18 cellular contexts compared by ENCODE assay signal in genomic region chr9:128043467-128043868, GRCh38. TPM values are rescaled to one million over a fixed set of nuclear protein-coding genes. Genes with fewer than 3 reads are reported as not detected.
A peak's percentile ranks its signal among the peaks of the same experiment; 100 is the strongest.
DNase-seq lines count a peak whose midpoint lies in the region; ATAC-seq, FAIRE-seq and TF ChIP-seq lines count a peak whose summit lies in the region.
"Had no signal": no experiment of that assay in that cellular context is flagged by ENCODE, and none has a peak within 500 bp of the region (broad histone marks: within the 10 kb centered on the region; RNA-seq: fewer than 3 reads in every experiment).

No MANE protein-coding gene starts in this region.

- no peaks in the 10 kb centered on the region for H3K9me3 ChIP-seq in IMR-90 (ENCODE audit: control insufficient read depth, insufficient read depth, low read length)
- no peaks in the 10 kb centered on the region for H3K9me3 ChIP-seq in H1 (ENCODE audit: insufficient read depth in 2 of 2, low read depth in 1 of 2, low read length in 1 of 2)
- no peaks in the 10 kb centered on the region for H3K9me3 ChIP-seq in tibial nerve
- no peaks in the 10 kb centered on the region for H3K9me3 ChIP-seq in MG63
- H3K9me3 ChIP-seq: BLaER1 treated with 17β-estradiol and CSF1 and Interleukin-3, amounts not matched to agents 10 nM and 100 nM; colonic mucosa had no signal

- H3K79me1 ChIP-seq in IMR-90 (ENCODE audit: low read depth in 1 of 2, low read length in 2 of 2) (no peaks in the 10 kb centered on the region), H1 (ENCODE audit: low read depth, low read length) (no peaks in the 10 kb centered on the region)

- no peak overlapping the region for H3K14ac ChIP-seq in IMR-90 (replicated peaks; ENCODE audit: low read depth, low read length)
- H3K14ac ChIP-seq in H1 (ENCODE audit: insufficient read length), result no peak overlapping the region

- no TSS peak for BruUV-seq in IMR-90 (replicated peaks; lab: Mats Ljungman, UMichigan)

- TF ChIP-seq CTCF in IMR-90 (conservative IDR thresholded peaks at IDR 0.05; ENCODE audit: low read depth, low read length), result no peak
- TF ChIP-seq CTCF in H1 (IDR thresholded peaks at IDR 0.05; ENCODE audit: control extremely low read depth in 1 of 3, insufficient read depth in 1 of 3, low read depth in 1 of 3, low read length in 3 of 3), result no peak
- no peak for TF ChIP-seq CTCF in tibial nerve (IDR thresholded peaks at IDR 0.05)

- H3K27ac Mint-ChIP-seq in stimulated activated naive B cell treated with anti-CD40 and anti-IgM and Interleukin-4, amounts not matched to agents 10 μg/mL and 1 μg/mL and 100 μg/mL, for 72 hours, result no peak overlapping the region

- no peaks in the 10 kb centered on the region for H3K79me2 ChIP-seq in H1 (ENCODE audit: control insufficient read depth in 1 of 2, insufficient read depth in 2 of 2, low read length in 2 of 2)

- H3K4me3 ChIP-seq in IMR-90 (ENCODE audit: insufficient read depth, low read depth, low read length), result no peak overlapping the region
- H3K4me3 ChIP-seq in H1 (ENCODE audit: extremely low read depth in 1 of 4, insufficient read depth in 2 of 4, low read depth in 3 of 4, low read length in 4 of 4), result no peak overlapping the region
- no peak overlapping the region for H3K4me3 ChIP-seq in tibial nerve
- H3K4me3 ChIP-seq in MG63, result no peak overlapping the region
- H3K4me3 ChIP-seq: BLaER1 treated with 17β-estradiol and CSF1 and Interleukin-3, amounts not matched to agents 10 nM and 100 nM; colonic mucosa had no signal

- H2AFZ ChIP-seq in IMR-90 (replicated peaks; ENCODE audit: low read length, poor library complexity), result peak overlapping the region; percentile 56
- no peak overlapping the region for H2AFZ ChIP-seq in H1 (ENCODE audit: low read length)

- no peak for FAIRE-seq in H1 (lab: Jason Lieb, UNC)

- no peak overlapping the region; the same call in 1 of the 2 replicates for H2BK12ac ChIP-seq in H1 (ENCODE audit: low read depth, low read length)

- H2BK20ac ChIP-seq in IMR-90 (ENCODE audit: low read depth, low read length), result no peak overlapping the region
- no peak overlapping the region for H2BK20ac ChIP-seq in H1 (ENCODE audit: low read length)

- H3K9me1 ChIP-seq in IMR-90 (ENCODE audit: insufficient read depth, low read length), result no peaks in the 10 kb centered on the region

- H2AK9ac ChIP-seq in IMR-90 (replicated peaks; ENCODE audit: low read depth, low read length, poor library complexity), result peak overlapping the region; percentile 37

- H2AK5ac ChIP-seq in IMR-90 (ENCODE audit: low read depth, low read length) (no peak overlapping the region), H1 (ENCODE audit: low read depth, low read length) (no peak overlapping the region)

- TF ChIP-seq POLR2A in IMR-90 (IDR thresholded peaks at IDR 0.05; ENCODE audit: low read depth, low read length) (no peak), H1 (IDR thresholded peaks at IDR 0.05; ENCODE audit: control extremely low read depth in 1 of 2, low read depth in 2 of 2, low read length in 2 of 2) (no peak), tibial nerve (IDR thresholded peaks at IDR 0.05) (no peak)

- DNase-seq in IMR-90 (no peak), H1 (ENCODE audit: low read depth in 1 of 2, low spot score in 2 of 2) (no peak), mucosa of gallbladder (ENCODE audit: low spot score) (peak; percentile 42), tibial nerve (ENCODE audit: low spot score in 2 of 2) (no peak), MG63 (no peak)
- DNase-seq in activated naive CD4-positive, alpha-beta T cell (lab: John Stamatoyannopoulos, UW), result no peak
- DNase-seq in stimulated activated naive B cell treated with anti-CD40 and anti-IgM and Interleukin-4, amounts not matched to agents 10 μg/mL and 1 μg/mL and 100 μg/mL, for 72 hours, result no peak
- DNase-seq: activated effector memory CD4-positive, alpha-beta T cell treated with anti-CD3 and anti-CD28 coated beads, Interleukin-2, amount 50 U/mL, for 16 hours; colonic mucosa; EL; erythroblast; kidney glomerular epithelial cell; NCI-H1092; NCI-H82; T-helper 1 cell had no signal

- H4K5ac ChIP-seq in IMR-90 (ENCODE audit: low read depth, low read length) (no peak overlapping the region), H1 (ENCODE audit: insufficient read length, low read depth, low read length) (no peak overlapping the region)

- intact Hi-C loops in IMR-90 (cut with micrococcal nuclease), result no loop called here

- 34% methylated on average over 5 of the region's 7 CpGs; no CpG with 5 or more reads in 1 of the 2 experiments for WGBS in IMR-90 (ENCODE audit: extremely low coverage in 2 of 2, insufficient read length in 1 of 2), 2 experiments
- WGBS in H1 (ENCODE audit: extremely low coverage in 1 of 2, insufficient coverage in 1 of 2, insufficient read length in 1 of 2, insufficient replicate concordance in 2 of 2, low coverage in 1 of 2, low lambda C conversion rate in 2 of 2, missing lambda C conversion rate in 1 of 2), 2 experiments, result 80% methylated on average over 6 of the region's 7 CpGs; no CpG with 5 or more reads in 1 of the 2 experiments
- WGBS in tibial nerve, 2 donors, result 16 to 42% methylated on average over 6 of the region's 7 CpGs

- POLR2A ChIA-PET in IMR-90 (lab: Charles Lee; ENCODE audit: unreplicated experiment) (no interaction called here), H1 (lab: Charles Lee; ENCODE audit: partially characterized antibody) (interaction anchor here (1.3 kb wide), 1 partner anchor 12 kb away, joined by 3 read pairs; no protein-coding TSS in a partner anchor)

- H3K4me2 ChIP-seq in IMR-90 (ENCODE audit: low read depth, low read length), result no peak overlapping the region
- H3K4me2 ChIP-seq in H1 (ENCODE audit: insufficient read depth in 1 of 2, low read depth in 2 of 2, low read length in 2 of 2), result no peak overlapping the region
- H3K4me2 ChIP-seq: BLaER1 treated with 17β-estradiol and CSF1 and Interleukin-3, amounts not matched to agents 10 nM and 100 nM had no signal

- H2BK15ac ChIP-seq in IMR-90 (ENCODE audit: low read depth, low read length), result no peak overlapping the region
- peak overlapping the region; percentile 83; the same call in 1 of the 2 replicates for H2BK15ac ChIP-seq in H1 (ENCODE audit: low read length)

- H3K4ac ChIP-seq in IMR-90 (ENCODE audit: low read depth, low read length) (no peak overlapping the region), H1 (replicated peaks; ENCODE audit: insufficient read length, low read depth, low read length) (no peak overlapping the region)

- in situ Hi-C loops in IMR-90 (cut with MboI; ENCODE audit: low sequenced_read_pairs), result no loop called here

- no peak overlapping the region for H3K23ac ChIP-seq in IMR-90 (ENCODE audit: low read depth, low read length)
- no peak overlapping the region for H3K23ac ChIP-seq in H1 (ENCODE audit: insufficient read length)

- H3K9ac ChIP-seq in IMR-90 (ENCODE audit: low read depth, low read length) (no peak overlapping the region), H1 (replicated peaks in 1 of 4; ENCODE audit: extremely low read depth in 1 of 4, low read depth in 3 of 4, low read length in 3 of 4) (no peak overlapping the region)
- H3K9ac ChIP-seq: BLaER1 treated with 17β-estradiol and CSF1 and Interleukin-3, amounts not matched to agents 10 nM and 100 nM had no signal

- no peak for TF ChIP-seq RAD21 in IMR-90 (IDR thresholded peaks at IDR 0.05; ENCODE audit: low read length)
- no peak for TF ChIP-seq RAD21 in H1 (IDR thresholded peaks at IDR 0.05 in 1 of 2, conservative IDR thresholded peaks at IDR 0.05 in 1 of 2; ENCODE audit: low read depth in 2 of 2, low read length in 2 of 2)

- CTCF ChIA-PET in IMR-90 (lab: Yijun Ruan, JAX), result no interaction called here
- CTCF ChIA-PET in H1 (lab: Charles Lee; ENCODE audit: partially characterized antibody), result interaction anchor here (0.6 to 38.5 kb wide), 9 partner anchors 9 to 694 kb away, joined by 3 to 825 read pairs (median 3); partner anchors contain the start of gene DPM2

- H3K27me3 Mint-ChIP-seq in stimulated activated naive B cell treated with anti-CD40 and anti-IgM and Interleukin-4, amounts not matched to agents 10 μg/mL and 1 μg/mL and 100 μg/mL, for 72 hours, result no peaks in the 10 kb centered on the region

- no peak overlapping the region for H3K4me3 Mint-ChIP-seq in stimulated activated naive B cell treated with anti-CD40 and anti-IgM and Interleukin-4, amounts not matched to agents 10 μg/mL and 1 μg/mL and 100 μg/mL, for 72 hours

- H2BK120ac ChIP-seq in IMR-90 (ENCODE audit: low read depth, low read length) (no peak overlapping the region), H1 (replicated peaks; ENCODE audit: low read depth, low read length) (no peak overlapping the region)

- H4K20me1 ChIP-seq in IMR-90 (ENCODE audit: insufficient read depth, low read length) (no peaks in the 10 kb centered on the region), H1 (replicated peaks in 1 of 2; ENCODE audit: control insufficient read depth in 1 of 2, insufficient read depth in 2 of 2, low read length in 2 of 2) (no peaks in the 10 kb centered on the region)
- H4K20me1 ChIP-seq: BLaER1 treated with 17β-estradiol and CSF1 and Interleukin-3, amounts not matched to agents 10 nM and 100 nM had no signal

- H3K56ac ChIP-seq in IMR-90 (ENCODE audit: extremely low read depth, insufficient read depth, low read length) (no peak overlapping the region), H1 (replicated peaks; ENCODE audit: insufficient read length, low read depth, low read length) (no peak overlapping the region)

- H3K36me3 ChIP-seq in IMR-90 (ENCODE audit: control insufficient read depth, insufficient read depth, low read length), result no peaks in the 10 kb centered on the region
- H3K36me3 ChIP-seq in H1 (ENCODE audit: control insufficient read depth in 2 of 4, insufficient read depth in 4 of 4, low read length in 3 of 4), result no peaks in the 10 kb centered on the region
- H3K36me3 ChIP-seq in tibial nerve, result no peaks in the 10 kb centered on the region
- no peaks in the 10 kb centered on the region for H3K36me3 ChIP-seq in MG63
- H3K36me3 ChIP-seq: BLaER1 treated with 17β-estradiol and CSF1 and Interleukin-3, amounts not matched to agents 10 nM and 100 nM; colonic mucosa had no signal

- TF ChIP-seq EP300 in H1 (IDR thresholded peaks at IDR 0.05; ENCODE audit: borderline replicate concordance in 1 of 2, low read depth in 2 of 2, low read length in 2 of 2) (no peak), tibial nerve (IDR thresholded peaks at IDR 0.05) (peak; percentile 19 to 52)

- H3K4me1 ChIP-seq in IMR-90 (ENCODE audit: control insufficient read depth, insufficient read depth, low read length) (no peaks in the 10 kb centered on the region; the same call in 1 of the 2 replicates), H1 (replicated peaks in 1 of 4; ENCODE audit: control insufficient read depth in 3 of 4, insufficient read depth in 4 of 4, low read length in 3 of 4) (no peaks in the 10 kb centered on the region; a peak in 2 of 7 replicates), tibial nerve (peaks cover 0 to 18% (median 4%) of the 10 kb centered on the region in 4 donors)
- H3K4me1 ChIP-seq: colonic mucosa had no signal

- peaks cover 8 to 14% of the 10 kb centered on the region in 2 donors for H3K4me1 Mint-ChIP-seq in stimulated activated naive B cell treated with anti-CD40 and anti-IgM and Interleukin-4, amounts not matched to agents 10 μg/mL and 1 μg/mL and 100 μg/mL, for 72 hours

- dilution Hi-C loops in IMR-90 (cut with HindIII; ENCODE audit: low sequenced_read_pairs, unreplicated experiment), result no loop called here

- H3K9me3 Mint-ChIP-seq in stimulated activated naive B cell treated with anti-CD40 and anti-IgM and Interleukin-4, amounts not matched to agents 10 μg/mL and 1 μg/mL and 100 μg/mL, for 72 hours, result no peaks in the 10 kb centered on the region

- H3K23me2 ChIP-seq in H1 (ENCODE audit: low read depth, low read length), result no peaks in the 10 kb centered on the region

- H3K27ac ChIP-seq in IMR-90 (ENCODE audit: insufficient read depth, low read length), result no peak overlapping the region
- H3K27ac ChIP-seq in H1 (ENCODE audit: low read depth, low read length), result no peak overlapping the region
- peak overlapping the region in 2 of 4 donors; percentile 19 to 76 for H3K27ac ChIP-seq in tibial nerve
- H3K27ac ChIP-seq: BLaER1 treated with 17β-estradiol and CSF1 and Interleukin-3, amounts not matched to agents 10 nM and 100 nM; colonic mucosa; RWPE1; VCaP had no signal

- peak; percentile 35; the same call in 1 of the 2 replicates for ATAC-seq in IMR-90 (ENCODE audit: low read depth)
- ATAC-seq in stimulated activated naive B cell treated with anti-CD40 and anti-IgM and Interleukin-4, amounts not matched to agents 10 μg/mL and 1 μg/mL and 100 μg/mL, for 72 hours (replicated peaks), result no peak

- no peak overlapping the region for H3K18ac ChIP-seq in IMR-90 (ENCODE audit: low read depth, low read length)
- no peak overlapping the region for H3K18ac ChIP-seq in H1 (ENCODE audit: extremely low read depth, low read length)

- no peaks in the 10 kb centered on the region for H3K36me3 Mint-ChIP-seq in stimulated activated naive B cell treated with anti-CD40 and anti-IgM and Interleukin-4, amounts not matched to agents 10 μg/mL and 1 μg/mL and 100 μg/mL, for 72 hours

- H3K27me3 ChIP-seq in IMR-90 (ENCODE audit: control insufficient read depth, insufficient read depth, low read length), result peaks cover 4% of the 10 kb centered on the region
- no peaks in the 10 kb centered on the region for H3K27me3 ChIP-seq in H1 (replicated peaks in 1 of 4; ENCODE audit: control insufficient read depth in 3 of 4, extremely low read depth in 1 of 4, insufficient read depth in 3 of 4, low read length in 3 of 4)
- H3K27me3 ChIP-seq in tibial nerve, result no peaks in the 10 kb centered on the region
- no peaks in the 10 kb centered on the region for H3K27me3 ChIP-seq in MG63
- H3K27me3 ChIP-seq: BLaER1 treated with 17β-estradiol and CSF1 and Interleukin-3, amounts not matched to agents 10 nM and 100 nM; colonic mucosa had no signal

- H4K8ac ChIP-seq in IMR-90 (ENCODE audit: low read depth in 2 of 2, low read length in 2 of 2) (no peak overlapping the region), H1 (ENCODE audit: extremely low read depth, insufficient read depth, low read length) (no peak overlapping the region)

- H2BK5ac ChIP-seq in IMR-90 (ENCODE audit: low read depth, low read length, poor library complexity, severe bottlenecking) (no peak overlapping the region), H1 (ENCODE audit: low read depth, low read length) (peak overlapping the region; percentile 68; the same call in 1 of the 2 replicates)

- no peak overlapping the region for H4K91ac ChIP-seq in IMR-90 (ENCODE audit: insufficient read depth, low read depth, low read length)
- no peak overlapping the region for H4K91ac ChIP-seq in H1 (replicated peaks; ENCODE audit: insufficient read length, low read length)

RNA-seq across cellular contexts. Expression of gene NAIF1, which starts 23.7 kb away (rescaled TPM):
- 8.3 and 9.7 TPM in 2 replicates for total RNA-seq in IMR-90 (2012; rRNA removed)
- 10.1 and 10.4 TPM in 2 replicates for polyA plus RNA-seq in IMR-90 (2012; rRNA removed)
- 7.8 and 9.2 TPM in 2 replicates for polyA plus RNA-seq in IMR-90 (2012; cell fraction: cytosol; rRNA removed)
- polyA plus RNA-seq in IMR-90 (2012; cell fraction: nucleus; rRNA removed; ENCODE audit: low replicate concordance), result 3.5 and 5.6 TPM in 2 replicates
- total RNA-seq in H1 (2021; fragmentation: NEBNext Ultra II Directional; extraction: Animal tissue kit (Norgen Biotek cat#: 25700)), result 8.7 and 11.6 TPM in 2 replicates
- polyA plus RNA-seq in H1 (2011; rRNA removed), result 9.0 and 11.2 TPM in 2 replicates
- polyA plus RNA-seq in H1 (2011; cell fraction: cytosol; rRNA removed), result 12.5 TPM
- 10.5 TPM for polyA plus RNA-seq in H1 (2011; cell fraction: nucleus; rRNA removed)
- 7.3 to 9.9 TPM (median 9.4 TPM) in 4 replicates for polyA plus RNA-seq in H1 (2012, experiment 1 of 2)
- 7.0 TPM for polyA plus RNA-seq in H1 (2012, experiment 2 of 2)
- polyA plus RNA-seq in H1 (2013, experiment 1 of 2), result 5.9 TPM
- 5.8 TPM for polyA plus RNA-seq in H1 (2013, experiment 2 of 2)
- 8.0 and 10.2 TPM in 2 replicates for polyA minus RNA-seq in H1 (2011; rRNA and poly(A)+ RNA removed)
- 6.5 TPM for polyA minus RNA-seq in H1 (2011; cell fraction: cytosol; rRNA and poly(A)+ RNA removed)
- polyA minus RNA-seq in H1 (2011; cell fraction: nucleus; rRNA and poly(A)+ RNA removed), result 5.1 TPM
- total RNA-seq in mucosa of gallbladder, result 12.0 TPM
- 10 to 100 TPM in 1 of 4 donors, 1 to 10 TPM in 3; 5.4 to 11.2 (median 8.1) TPM for total RNA-seq in tibial nerve
- 6.4 and 10.7 TPM in 2 replicates for total RNA-seq in MG63 (2014; rRNA removed; shearing (Covaris generic); ENCODE audit: low replicate concordance)

RNA-seq across cellular contexts. Expression of gene SLC25A25, which starts 24.6 kb away (rescaled TPM):
- 17.9 and 20.3 TPM in 2 replicates for total RNA-seq in IMR-90 (2012; rRNA removed)
- 14.0 and 19.1 TPM in 2 replicates for polyA plus RNA-seq in IMR-90 (2012; rRNA removed)
- 11.0 and 16.7 TPM in 2 replicates for polyA plus RNA-seq in IMR-90 (2012; cell fraction: cytosol; rRNA removed)
- polyA plus RNA-seq in IMR-90 (2012; cell fraction: nucleus; rRNA removed; ENCODE audit: low replicate concordance), result 61.0 and 98.5 TPM in 2 replicates
- total RNA-seq in H1 (2021; fragmentation: NEBNext Ultra II Directional; extraction: Animal tissue kit (Norgen Biotek cat#: 25700)), result 16.8 and 18.5 TPM in 2 replicates
- polyA plus RNA-seq in H1 (2011; rRNA removed), result 6.5 and 10.0 TPM in 2 replicates
- 13.4 TPM for polyA plus RNA-seq in H1 (2011; cell fraction: cytosol; rRNA removed)
- 20.4 TPM for polyA plus RNA-seq in H1 (2011; cell fraction: nucleus; rRNA removed)
- 13.0 to 16.1 TPM (median 14.5 TPM) in 4 replicates for polyA plus RNA-seq in H1 (2012, experiment 1 of 2)
- 11.4 TPM for polyA plus RNA-seq in H1 (2012, experiment 2 of 2)
- 6.5 TPM for polyA plus RNA-seq in H1 (2013, experiment 1 of 2)
- polyA plus RNA-seq in H1 (2013, experiment 2 of 2), result 6.8 TPM
- 11.8 and 11.9 TPM in 2 replicates for polyA minus RNA-seq in H1 (2011; rRNA and poly(A)+ RNA removed)
- 15.9 TPM for polyA minus RNA-seq in H1 (2011; cell fraction: cytosol; rRNA and poly(A)+ RNA removed)
- 11.6 TPM for polyA minus RNA-seq in H1 (2011; cell fraction: nucleus; rRNA and poly(A)+ RNA removed)
- total RNA-seq in mucosa of gallbladder, result 77.7 TPM
- total RNA-seq in tibial nerve, result 10 to 100 TPM; 23.4 to 29.7 (median 27.2) TPM
- 7.4 and 8.7 TPM in 2 replicates for total RNA-seq in MG63 (2014; rRNA removed; shearing (Covaris generic); ENCODE audit: low replicate concordance)
